ENCODE assay signal across 1 cellular context in the genomic region with DNA sequence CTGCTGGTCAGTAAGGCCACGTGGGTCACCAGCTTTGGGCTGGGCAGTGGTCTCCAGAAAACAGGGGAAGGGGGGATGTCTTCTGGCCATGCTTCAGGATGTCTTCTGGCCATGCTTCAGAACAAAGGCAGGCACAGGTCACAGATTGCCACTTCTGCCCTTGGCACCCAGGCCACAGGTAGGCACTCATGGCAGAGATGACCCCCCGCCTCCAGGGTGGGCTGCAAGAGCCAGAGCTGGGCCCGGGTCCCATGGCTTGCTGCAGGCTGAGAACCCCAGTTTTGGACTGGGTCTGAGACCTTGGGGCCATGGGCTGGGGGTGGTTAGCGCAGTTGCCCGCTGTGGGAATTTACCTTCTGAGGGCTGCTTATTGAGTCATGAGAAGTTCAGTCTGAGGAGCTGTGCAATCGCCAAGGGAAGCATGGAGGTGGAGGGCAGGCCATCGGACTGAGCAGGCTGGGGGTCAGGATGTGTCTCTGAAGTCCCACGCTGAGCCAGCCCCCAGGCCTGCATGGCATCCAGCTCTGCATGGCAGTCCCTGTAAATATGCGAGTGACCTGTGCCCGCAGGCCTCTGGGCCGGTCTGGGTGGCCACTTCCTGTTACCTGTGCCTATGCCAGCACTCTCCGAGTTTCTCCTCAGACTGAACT.
TF ChIP-seq lines count a peak whose summit lies in the region.

No MANE protein-coding gene starts in this region.

TF ChIP-seq in GM12878, 131 proteins besides CTCF, POLR2A, EP300 and RAD21:
- no peak for TF ChIP-seq SREBF2 (IDR thresholded peaks at IDR 0.05; ENCODE audit: low read length)
- no peak for TF ChIP-seq ZZZ3 (IDR thresholded peaks at IDR 0.05; ENCODE audit: control insufficient read depth, insufficient read length, low read depth)
- no peak for TF ChIP-seq SUPT20H (IDR thresholded peaks at IDR 0.05; ENCODE audit: borderline replicate concordance, control insufficient read depth, low read depth, low read length)
- TF ChIP-seq EED (IDR thresholded peaks at IDR 0.05; ENCODE audit: low read depth) = no peak
- TF ChIP-seq NFXL1 (IDR thresholded peaks at IDR 0.05; ENCODE audit: borderline replicate concordance) = no peak
- TF ChIP-seq IRF4 (IDR thresholded peaks at IDR 0.05; ENCODE audit: low read depth, low read length) = no peak
